Comparison of ENCODE assay signal across 22 cellular contexts in genomic region chr10:77600640-77601039, GRCh38. TPM values are rescaled to one million over a fixed set of nuclear protein-coding genes. Genes with fewer than 3 reads are reported as not detected.
DNase-seq lines count a peak whose midpoint lies in the region; TF ChIP-seq lines count a peak whose summit lies in the region.
"Had no signal": no experiment of that assay in that cellular context is flagged by ENCODE, and none has a peak within 500 bp of the region (broad histone marks: within the 10 kb centered on the region; RNA-seq: fewer than 3 reads in every experiment).

No MANE protein-coding gene starts in this region.

- H3K9me3 ChIP-seq in neural cell (ENCODE audit: low read length) (no peaks in the 10 kb centered on the region), breast epithelium (no peaks in the 10 kb centered on the region)
- H3K9me3 ChIP-seq: SJSA1 had no signal

- no peaks in the 10 kb centered on the region for H4K20me1 ChIP-seq in neural cell (ENCODE audit: insufficient read depth)

- TF ChIP-seq EP300 in neural cell (conservative IDR thresholded peaks at IDR 0.05; ENCODE audit: poor library complexity, severe bottlenecking) = peak; percentile 50

- H3K27me3 ChIP-seq in neural cell (ENCODE audit: insufficient read depth, low read depth, low read length) = no peaks in the 10 kb centered on the region
- no peaks in the 10 kb centered on the region for H3K27me3 ChIP-seq in breast epithelium
- H3K27me3 ChIP-seq: SJSA1 had no signal

- DNase-seq in NCI-H146 (lab: John Stamatoyannopoulos, UW) (peak; percentile 24), NCI-H146 treated with DMSO at 0.1 percent for 48 hours (lab: John Stamatoyannopoulos, UW; ENCODE audit: unreplicated experiment) (no peak), NCI-H2227 treated with DMSO at 0.1 percent for 48 hours (lab: John Stamatoyannopoulos, UW) (peak; percentile 7), erythroblast (lab: John Stamatoyannopoulos, UW) (no peak), DMS153 (lab: John Stamatoyannopoulos, UW) (no peak), OCI-M2 (lab: John Stamatoyannopoulos, UW; ENCODE audit: unreplicated experiment) (no peak), breast epithelium (ENCODE audit: low spot score in 2 of 2) (no peak)
- DNase-seq: 8988T; Calu3; CD8-positive, alpha-beta memory T cell; KG1; NCI-H1092; NCI-H1694; NCI-H2081; NCI-H2171; NCI-H446; NCI-H526; OCI-M1 had no signal

- no peak overlapping the region for H3K4me3 ChIP-seq in neural cell (ENCODE audit: low read length)
- no peak overlapping the region for H3K4me3 ChIP-seq in breast epithelium
- H3K4me3 ChIP-seq: SJSA1 had no signal

- H3K79me2 ChIP-seq in neural cell (replicated peaks; ENCODE audit: insufficient read depth, low read length) = no peaks in the 10 kb centered on the region

- H3K36me3 ChIP-seq in neural cell (ENCODE audit: insufficient read depth, low read length) = no peaks in the 10 kb centered on the region
- no peaks in the 10 kb centered on the region for H3K36me3 ChIP-seq in breast epithelium
- H3K36me3 ChIP-seq: SJSA1 had no signal

- intact Hi-C loops in breast epithelium (cut with DNase I; ENCODE audit: low total_unique reads) = no loop called here

- TF ChIP-seq CTCF in neural cell (IDR thresholded peaks at IDR 0.05; ENCODE audit: poor library complexity, severe bottlenecking) (no peak), breast epithelium (IDR thresholded peaks at IDR 0.05) (no peak)

- H3K9ac ChIP-seq in neural cell (ENCODE audit: low read length) = no peak overlapping the region

- TF ChIP-seq RAD21 in neural cell (conservative IDR thresholded peaks at IDR 0.05) = no peak

- TF ChIP-seq POLR2A in erythroblast (IDR thresholded peaks at IDR 0.05; ENCODE audit: low read length) (no peak), breast epithelium (IDR thresholded peaks at IDR 0.05) (no peak)

- H3K4me2 ChIP-seq in neural cell (ENCODE audit: low read length) = no peak overlapping the region

- H2AFZ ChIP-seq in neural cell (ENCODE audit: low read depth, low read length) = no peak overlapping the region

- no peaks in the 10 kb centered on the region for H3K9me2 ChIP-seq in neural cell (ENCODE audit: insufficient read depth, low read length)

- H3K27ac ChIP-seq in neural cell (ENCODE audit: low read length) (peak overlapping the region; percentile 35), breast epithelium (no peak overlapping the region)
- H3K27ac ChIP-seq: C4-2B, SJSA1 had no signal

- H3F3A ChIP-seq in neural cell (ENCODE audit: insufficient read depth, low read length, poor library complexity, severe bottlenecking) = no peaks in the 10 kb centered on the region

- H3K4me1 ChIP-seq in breast epithelium = peaks cover 0 to 5% of the 10 kb centered on the region in 2 donors

TF ChIP-seq in neural cell, 6 proteins besides CTCF, POLR2A, EP300 and RAD21:
- peak; percentile 13 for TF ChIP-seq POLR2AphosphoS5 (IDR thresholded peaks at IDR 0.05)
- TF ChIP-seq EZH2 (IDR thresholded peaks at IDR 0.05; ENCODE audit: borderline replicate concordance, insufficient read depth, low read length, poor library complexity, severe bottlenecking) = no peak

RNA-seq across cellular contexts. Expression of gene KCNMA1, which starts 37.0 kb away (rescaled TPM):
- 60.8 and 62.4 TPM in 2 replicates for polyA plus RNA-seq in neural cell
- polyA minus RNA-seq in neural cell = 133 and 171 TPM in 2 replicates
- 10 to 100 TPM; 13.6 to 37.8 (median 15.1) TPM for total RNA-seq in breast epithelium
- polyA plus RNA-seq: CD8-positive, alpha-beta memory T cell; HepG2 had no signal

Comparison
In these comparisons a context has a peak if more than half of its experiments do, and no peak if none do; other contexts are left out.
1. DNase-seq: peak in NCI-H146 (single experiment) and NCI-H2227 treated with DMSO at 0.1 percent for 48 hours (single experiment); none in NCI-H146 treated with DMSO at 0.1 percent for 48 hours (single experiment), erythroblast (0 of 2), DMS153 (single experiment), OCI-M2 (single experiment) and breast epithelium (0 of 2).